Comparison of ENCODE assay signal across 8 cellular contexts in genomic region chr18:62249478-62250097, GRCh38.
DNase-seq lines count a peak whose midpoint lies in the region; ATAC-seq, FAIRE-seq and TF ChIP-seq lines count a peak whose summit lies in the region.

No MANE protein-coding gene starts in this region.

- H3K27ac ChIP-seq in AG04450 (ENCODE audit: low read depth, low read length) = no peak overlapping the region
- H3K27ac ChIP-seq in substantia nigra (ENCODE audit: low read depth, low read length, poor library complexity, severe bottlenecking) = no peak overlapping the region

- ATAC-seq in GM18873 (IDR thresholded peaks at IDR 0.05; ENCODE audit: low FRiP score, unreplicated experiment) = peak; percentile 62

- TF ChIP-seq CTCF in AG04450 (IDR thresholded peaks at IDR 0.05; ENCODE audit: low read depth, low read length) = peak; percentile 85

- H3K27me3 ChIP-seq in AG04450 (ENCODE audit: control insufficient read depth, insufficient read depth, low read length) = no peaks in the 10 kb centered on the region

- POLR2A ChIA-PET in AG04450 (lab: Yijun Ruan, JAX) = no interaction called here

- no peaks in the 10 kb centered on the region for H3K9me3 ChIP-seq in AG04450 (ENCODE audit: control insufficient read depth, insufficient read depth, low read length)

- peak; percentile 75 for FAIRE-seq in RCC 7860 (lab: Jason Lieb, UNC)

- CTCF ChIA-PET in AG04450 (lab: Charles Lee) = interaction anchor here (0.6 to 3.3 kb wide), 43 partner anchors 9 to 1161 kb away, joined by 3 to 114 read pairs (median 5); partner anchors contain the start of genes PIGN and RELCH

- in situ Hi-C loops in KBM-7 (cut with MboI; ENCODE audit: low pct_unique_long_range_greater_than_20kb, low sequenced_read_pairs) = no loop called here

- no peak overlapping the region for H3K4me3 ChIP-seq in AG04450 (ENCODE audit: low read depth, low read length)

- DNase-seq in AG04450 (ENCODE audit: low read depth, low spot score) = peak; percentile 49
- peak; percentile 67 for DNase-seq in KBM-7
- peak; percentile 37 for DNase-seq in RCC 7860 (ENCODE audit: low spot score)
- peak; percentile 20 for DNase-seq in activated T-helper 1 cell treated with Interleukin-2 at 50 U/mL for 16 hours (ENCODE audit: low read depth)
- peak; percentile 77 for DNase-seq in fibroblast of the conjunctiva (ENCODE audit: low read depth)
- DNase-seq in non-pigmented ciliary epithelial cell (ENCODE audit: low read depth) = peak; percentile 46
- DNase-seq in substantia nigra (lab: John Stamatoyannopoulos, UW) = peak in 30 of 49 donors; percentile 0 to 66 (median 28)

Comparison
In these comparisons a context has a peak if more than half of its experiments do, and no peak if none do; other contexts are left out.
1. DNase-seq: peak in every context shown above with its lines; median percentile 77 in fibroblast of the conjunctiva; 67 in KBM-7; 49 in AG04450; 46 in non-pigmented ciliary epithelial cell; 37 in RCC 7860; 28 in substantia nigra; 20 in activated T-helper 1 cell treated with Interleukin-2 at 50 U/mL for 16 hours.